ENCODE assay signal across 1 cellular context in genomic region chr20:25289886-25290597, GRCh38.
TF ChIP-seq lines count a peak whose summit lies in the region.

No MANE protein-coding gene starts in this region.

TF ChIP-seq in HepG2, 621 proteins besides CTCF, POLR2A, EP300 and RAD21:
- no peak for TF ChIP-seq ZMAT5 (CRISPR knock-in tag; IDR thresholded peaks at IDR 0.05; ENCODE audit: borderline replicate concordance, low read depth)
- peak; percentile 9 for TF ChIP-seq RBM22 (optimal IDR thresholded peaks at IDR 0.05; ENCODE audit: low read length)
- TF ChIP-seq NR2F2 (IDR thresholded peaks at IDR 0.05; ENCODE audit: borderline replicate concordance, low read depth), result no peak
TF ChIP-seq in HepG2: peak in this region for 1.
